31 cellular contexts compared by ENCODE assay signal in genomic region chr9:127018935-127019334, GRCh38.
"Had no signal": no experiment of that assay in that cellular context is flagged by ENCODE, and none has a peak within 500 bp of the region (broad histone marks: within the 10 kb centered on the region; RNA-seq: fewer than 3 reads in every experiment).

No MANE protein-coding gene starts in this region.

- H3K27me3 Mint-ChIP-seq: progenitor cell of endocrine pancreas had no signal

- H3K36me3 ChIP-seq: esophagus squamous epithelium, gastrocnemius medialis, ovary, transverse colon had no signal

- H3K9me3 Mint-ChIP-seq: activated naive CD4-positive, alpha-beta T cell treated with anti-CD3 and anti-CD28 coated beads, Interleukin-2, amount 10 ng/mL, durations not matched to agents 7 days and 5 days; activated naive CD8-positive, alpha-beta T cell treated with anti-CD3 and anti-CD28 coated beads, Interleukin-2, amount 10 ng/mL, durations not matched to agents 7 days and 5 days; activated T-helper 1 cell treated with anti-CD3 and anti-CD28 coated beads, Interleukin-12 subunit alpha, Interleukin-12 subunit beta, Interleukin-2, Interleukin-4 antibody, amounts not matched to agents 30 ng/mL and 10 ng/mL and 1 ng/mL, durations not matched to agents 14 hours and 24 hours and 36 hours; dendritic cell treated with granulocyte-macrophage colony-stimulating factor and Interleukin-4, amounts not matched to agents 40 ng/mL and 50 ng/mL, for 4 days; naive thymus-derived CD4-positive, alpha-beta T cell had no signal

- H3K27ac Mint-ChIP-seq: activated CD4-positive, alpha-beta T cell treated with anti-CD3 and anti-CD28 coated beads for 36 hours; activated naive CD4-positive, alpha-beta T cell treated with anti-CD3 and anti-CD28 coated beads, Interleukin-2, amount 10 ng/mL, durations not matched to agents 7 days and 5 days; activated naive CD8-positive, alpha-beta T cell treated with anti-CD3 and anti-CD28 coated beads, Interleukin-2, amount 10 ng/mL, durations not matched to agents 7 days and 5 days; activated T-helper 1 cell treated with anti-CD3 and anti-CD28 coated beads, Interleukin-12 subunit alpha, Interleukin-12 subunit beta, Interleukin-2, Interleukin-4 antibody, amounts not matched to agents 30 ng/mL and 10 ng/mL and 1 ng/mL, durations not matched to agents 14 hours and 24 hours and 36 hours; dendritic cell treated with granulocyte-macrophage colony-stimulating factor and Interleukin-4, amounts not matched to agents 40 ng/mL and 50 ng/mL, for 4 days; naive thymus-derived CD4-positive, alpha-beta T cell; progenitor cell of endocrine pancreas had no signal

- H3K9me3 ChIP-seq: esophagus squamous epithelium, gastrocnemius medialis, ovary, testis, transverse colon had no signal

- H3K27ac ChIP-seq: epithelial cell of prostate, esophagus squamous epithelium, gastrocnemius medialis, ovary, testis, transverse colon had no signal

- H3K27me3 ChIP-seq: esophagus squamous epithelium, gastrocnemius medialis, ovary, testis, transverse colon had no signal

- H3K36me3 Mint-ChIP-seq: activated naive CD4-positive, alpha-beta T cell treated with anti-CD3 and anti-CD28 coated beads, Interleukin-2, amount 10 ng/mL, durations not matched to agents 7 days and 5 days; activated naive CD8-positive, alpha-beta T cell treated with anti-CD3 and anti-CD28 coated beads, Interleukin-2, amount 10 ng/mL, durations not matched to agents 7 days and 5 days had no signal

- DNase-seq: activated CD4-positive, alpha-beta T cell treated with anti-CD3 and anti-CD28 coated beads for 36 hours; activated CD4-positive, alpha-beta T cell treated with anti-CD3 and anti-CD28 coated beads, Interleukin-2, amount 50 U/mL, for 48 hours; activated CD4-positive, CD25-positive, alpha-beta regulatory T cell; activated CD8-positive, alpha-beta memory T cell treated with anti-CD3 and anti-CD28 coated beads, Interleukin-2, amount 50 U/mL, for 4 hours; activated gamma-delta T cell; activated naive CD4-positive, alpha-beta T cell treated with anti-CD3 and anti-CD28 coated beads, Interleukin-2, amount 10 ng/mL, durations not matched to agents 7 days and 5 days; activated naive CD8-positive, alpha-beta T cell treated with anti-CD3 and anti-CD28 coated beads, Interleukin-2, amount 10 ng/mL, durations not matched to agents 7 days and 5 days; activated T-cell treated with anti-CD3 and anti-CD28 coated beads, Interleukin-2, amount 50 U/mL, for 1 hour; amygdala; central memory CD4-positive, alpha-beta T cell; effector CD4-positive, alpha-beta T cell; esophagus squamous epithelium; gastrocnemius medialis; glutamatergic neuron; islet precursor cell; left cardiac atrium; left ventricle myocardium superior; midbrain; naive thymus-derived CD4-positive, alpha-beta T cell; ovary; retina; stimulated activated CD4-positive, alpha-beta T cell treated with anti-CD3 and anti-CD28 coated beads, Interleukin-15, amount 100 ng/mL, for 24 hours; stimulated activated naive CD4-positive, alpha-beta T cell treated with Interleukin-2 at 50 U/mL for 16 hours; testis; transverse colon had no signal

- H3K4me2 ChIP-seq: smooth muscle cell had no signal

- ATAC-seq: activated CD4-positive, alpha-beta T cell treated with anti-CD3 and anti-CD28 coated beads for 36 hours; gastrocnemius medialis; left cardiac atrium; left ventricle myocardium superior; naive thymus-derived CD4-positive, alpha-beta T cell; sciatic nerve had no signal

- H3K4me3 ChIP-seq: esophagus squamous epithelium, gastrocnemius medialis, ovary, smooth muscle cell, testis, transverse colon had no signal

- H3K4me1 Mint-ChIP-seq: activated CD4-positive, alpha-beta T cell treated with anti-CD3 and anti-CD28 coated beads for 36 hours; activated naive CD4-positive, alpha-beta T cell treated with anti-CD3 and anti-CD28 coated beads, Interleukin-2, amount 10 ng/mL, durations not matched to agents 7 days and 5 days; activated naive CD8-positive, alpha-beta T cell treated with anti-CD3 and anti-CD28 coated beads, Interleukin-2, amount 10 ng/mL, durations not matched to agents 7 days and 5 days had no signal

- H3K4me3 Mint-ChIP-seq: activated CD4-positive, alpha-beta T cell treated with anti-CD3 and anti-CD28 coated beads for 36 hours; activated naive CD4-positive, alpha-beta T cell treated with anti-CD3 and anti-CD28 coated beads, Interleukin-2, amount 10 ng/mL, durations not matched to agents 7 days and 5 days; activated naive CD8-positive, alpha-beta T cell treated with anti-CD3 and anti-CD28 coated beads, Interleukin-2, amount 10 ng/mL, durations not matched to agents 7 days and 5 days; activated T-helper 1 cell treated with anti-CD3 and anti-CD28 coated beads, Interleukin-12 subunit alpha, Interleukin-12 subunit beta, Interleukin-2, Interleukin-4 antibody, amounts not matched to agents 30 ng/mL and 10 ng/mL and 1 ng/mL, durations not matched to agents 14 hours and 24 hours and 36 hours; dendritic cell treated with granulocyte-macrophage colony-stimulating factor and Interleukin-4, amounts not matched to agents 40 ng/mL and 50 ng/mL, for 4 days; naive thymus-derived CD4-positive, alpha-beta T cell had no signal
